8 cellular contexts compared by ENCODE assay signal in genomic region chr9:70258692-70259511, GRCh38. TPM values are rescaled to one million over a fixed set of nuclear protein-coding genes. Genes with fewer than 3 reads are reported as not detected.
DNase-seq lines count a peak whose midpoint lies in the region; ATAC-seq and TF ChIP-seq lines count a peak whose summit lies in the region.

TSS of gene SMC5 (plus strand) at chr9:70258978. CDS start at chr9:70259079, 101 bp downstream.

- H3K4me1 ChIP-seq in suprapubic skin: peaks cover 73% of the 10 kb centered on the region

- ATAC-seq in HG02642 (IDR thresholded peaks at IDR 0.05; ENCODE audit: poor library complexity, unreplicated experiment): peak; percentile 88
- ATAC-seq in activated naive CD4-positive, alpha-beta T cell treated with anti-CD3 and anti-CD28 coated beads, Interleukin-2, amount 50 U/mL, for 72 hours: peak; percentile 81 to 90

- no peak for TF ChIP-seq EP300 in suprapubic skin (IDR thresholded peaks at IDR 0.05)

- H3K27ac Mint-ChIP-seq in activated naive CD4-positive, alpha-beta T cell treated with anti-CD3 and anti-CD28 coated beads, Interleukin-2, amount 50 U/mL, for 72 hours: peak within 1 kb of the TSS; percentile 95 to 98

- no peak for TF ChIP-seq CTCF in suprapubic skin (IDR thresholded peaks at IDR 0.05)

- WGBS in suprapubic skin: under 1% methylated on average over 47 of the region's 75 CpGs

- H3K27me3 ChIP-seq in suprapubic skin: no peaks in the 10 kb centered on the region

- H3K27ac ChIP-seq in suprapubic skin: peak within 1 kb of the TSS; percentile 95

- peak within 1 kb of the TSS; percentile 81 for H3K4me3 ChIP-seq in suprapubic skin

- TF ChIP-seq POLR2A in GM10847 (IDR thresholded peaks at IDR 0.05; ENCODE audit: extremely low read depth, insufficient read length) (peak; percentile 97), suprapubic skin (IDR thresholded peaks at IDR 0.05) (peak; percentile 87 to 93)

- DNase-seq in NCI-H1105 (lab: John Stamatoyannopoulos, UW) (peak; percentile 81), SKM-1 (lab: John Stamatoyannopoulos, UW; ENCODE audit: unreplicated experiment) (peak; percentile 36), glomerular endothelial cell (ENCODE audit: extremely low read depth, low read depth, low spot score) (peak; percentile 45), occipital lobe (lab: John Stamatoyannopoulos, UW) (peak; percentile 85), suprapubic skin (ENCODE audit: low spot score in 2 of 2) (peak; percentile 90 to 93)
- peak; percentile 90 to 91 for DNase-seq in activated naive CD4-positive, alpha-beta T cell treated with anti-CD3 and anti-CD28 coated beads, Interleukin-2, amount 50 U/mL, for 72 hours (ENCODE audit: low spot score in 2 of 2)

- no peaks in the 10 kb centered on the region for H3K9me3 ChIP-seq in suprapubic skin

- H3K36me3 ChIP-seq in suprapubic skin: no peaks in the 10 kb centered on the region

- H3K9me3 Mint-ChIP-seq in activated naive CD4-positive, alpha-beta T cell treated with anti-CD3 and anti-CD28 coated beads, Interleukin-2, amount 50 U/mL, for 72 hours: no peaks in the 10 kb centered on the region

- peaks cover 39 to 47% of the 10 kb centered on the region in 2 donors for H3K36me3 Mint-ChIP-seq in activated naive CD4-positive, alpha-beta T cell treated with anti-CD3 and anti-CD28 coated beads, Interleukin-2, amount 50 U/mL, for 72 hours

RNA-seq across cellular contexts. Expression of gene SMC5, which starts in this region (rescaled TPM):
- 10 to 100 TPM; 39.8 to 45.7 TPM for total RNA-seq in activated naive CD4-positive, alpha-beta T cell treated with anti-CD3 and anti-CD28 coated beads, Interleukin-2, amount 50 U/mL, for 72 hours
- total RNA-seq in glomerular endothelial cell: 11.9 and 23.6 TPM in 2 replicates
- total RNA-seq in occipital lobe: 42.3 TPM
- 10 to 100 TPM; 23.8 to 40.6 (median 27.3) TPM for total RNA-seq in suprapubic skin

Comparison
In these comparisons a context has a peak if more than half of its experiments do, and no peak if none do; other contexts are left out.
1. Peak in every context shown above with its lines: DNase-seq, ATAC-seq, H3K4me3 ChIP-seq and H3K27ac ChIP-seq.
2. DNase-seq: peak in every context shown above with its lines; median percentile 92 in suprapubic skin; 90 in activated naive CD4-positive, alpha-beta T cell treated with anti-CD3 and anti-CD28 coated beads, Interleukin-2, amount 50 U/mL, for 72 hours; 85 in occipital lobe; 81 in NCI-H1105; 45 in glomerular endothelial cell; 36 in SKM-1.